In the genomic region with DNA sequence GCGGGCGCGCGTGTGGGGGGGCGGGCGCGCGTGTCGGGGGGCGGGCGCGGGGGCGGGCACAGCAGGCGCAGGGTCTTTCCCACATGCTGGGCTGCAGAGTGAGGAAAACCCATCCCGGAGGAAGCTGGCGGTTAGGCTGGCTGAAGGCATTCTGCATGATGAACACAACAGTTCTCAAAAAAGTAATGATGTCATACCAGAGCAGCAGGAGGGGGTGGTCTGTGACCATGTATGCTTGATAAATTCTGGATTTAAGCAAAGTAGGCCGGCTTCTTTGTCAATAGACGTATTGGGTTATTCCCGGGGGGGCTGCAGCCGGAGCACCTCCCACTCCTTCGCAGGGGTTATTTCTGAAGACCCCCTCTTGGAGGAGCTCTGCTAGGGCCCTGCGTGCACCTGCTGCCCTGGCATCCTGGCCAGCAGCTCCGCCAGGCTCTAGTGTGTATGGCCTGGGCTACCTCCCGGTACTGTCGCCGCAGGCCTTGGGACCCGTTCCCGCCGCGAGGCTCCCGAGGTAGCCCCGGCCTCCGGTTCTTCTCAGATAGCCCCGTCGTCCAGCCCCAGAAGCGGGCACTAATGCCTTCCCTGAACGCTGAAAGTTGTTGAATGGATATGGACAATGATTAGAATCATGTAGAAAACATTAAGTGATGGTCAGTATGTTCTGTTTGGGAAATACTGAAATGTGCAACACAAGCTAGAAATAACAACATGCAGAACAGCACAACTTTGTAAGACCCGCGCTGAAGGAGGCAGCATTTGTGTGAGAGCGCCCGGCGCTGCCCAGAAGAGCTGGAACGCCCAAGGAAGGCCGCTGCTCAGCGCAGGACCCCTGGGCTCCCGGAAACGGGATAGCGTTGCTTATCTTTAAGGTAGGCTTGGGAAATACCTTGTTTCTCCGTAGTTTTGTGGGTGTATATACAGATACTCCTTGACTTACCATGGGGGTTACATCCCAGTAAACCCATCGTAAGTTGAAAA, we compare ENCODE assay signal across 8 cellular contexts.
DNase-seq lines count a peak whose midpoint lies in the region; ATAC-seq and TF ChIP-seq lines count a peak whose summit lies in the region.

No MANE protein-coding gene starts in this region.

- H3K9me3 ChIP-seq in SJSA1 (replicated peaks), result no peaks in the 10 kb centered on the region
- H3K9me3 ChIP-seq in endocrine pancreas (ENCODE audit: control insufficient read depth, low read length), result no peaks in the 10 kb centered on the region
- H3K9me3 ChIP-seq in mesodermal cell (ENCODE audit: control insufficient read depth, low read length), result no peaks in the 10 kb centered on the region
- no peaks in the 10 kb centered on the region for H3K9me3 ChIP-seq in thyroid gland

- 60 to 83% methylated on average over 31 to 47 of the region's 50 CpGs for WGBS in mesodermal cell (ENCODE audit: insufficient coverage in 2 of 2), 2 experiments
- WGBS in thyroid gland, 2 donors, result 38 to 42% methylated on average over 27 to 37 of the region's 50 CpGs

- ATAC-seq in HG02884 (IDR thresholded peaks at IDR 0.05; ENCODE audit: unreplicated experiment), result peak; percentile 29

- H3K36me3 ChIP-seq in SJSA1 (no peaks in the 10 kb centered on the region), endocrine pancreas (ENCODE audit: control insufficient read depth, insufficient read depth, low read length) (no peaks in the 10 kb centered on the region), mesodermal cell (ENCODE audit: control insufficient read depth, insufficient read depth, low read length) (no peaks in the 10 kb centered on the region), thyroid gland (no peaks in the 10 kb centered on the region)

- intact Hi-C loops in thyroid gland (cut with DNase I), result no loop called here

- TF ChIP-seq CTCF in thyroid gland (IDR thresholded peaks at IDR 0.05), result no peak

- H3K27ac ChIP-seq in SJSA1, result no peak overlapping the region
- H3K27ac ChIP-seq in mesodermal cell (ENCODE audit: low read depth, low read length, severe bottlenecking), result no peak overlapping the region
- H3K27ac ChIP-seq in thyroid gland, result peak overlapping the region; percentile 42 to 68 (median 55)

- H3K27me3 ChIP-seq in SJSA1 (replicated peaks) (no peaks in the 10 kb centered on the region), endocrine pancreas (ENCODE audit: control insufficient read depth, insufficient read depth, low read length) (no peaks in the 10 kb centered on the region), thyroid gland (no peaks in the 10 kb centered on the region)

- no peaks in the 10 kb centered on the region for H3K4me1 ChIP-seq in SJSA1 (replicated peaks)
- H3K4me1 ChIP-seq in endocrine pancreas (ENCODE audit: control insufficient read depth, insufficient read depth, low read length), result no peaks in the 10 kb centered on the region
- H3K4me1 ChIP-seq in mesodermal cell (ENCODE audit: control insufficient read depth, insufficient read depth, low read length, poor library complexity, severe bottlenecking), result no peaks in the 10 kb centered on the region
- peaks cover 8 to 16% of the 10 kb centered on the region in 2 donors for H3K4me1 ChIP-seq in thyroid gland

- peak; percentile 75 for DNase-seq in activated CD8-positive, alpha-beta memory T cell treated with anti-CD3 and anti-CD28 coated beads for 24 hours
- DNase-seq in activated CD8-positive, alpha-beta memory T cell treated with anti-CD3 and anti-CD28 coated beads, Interleukin-2, amount 50 U/mL, for 4 hours, result no peak
- DNase-seq in SJSA1 (ENCODE audit: low read depth in 1 of 2, low spot score in 2 of 2) (peak; percentile 8 to 32), thyroid gland (peak in 1 of 2 donors; percentile 6)
- no peak for DNase-seq in activated CD4-positive, alpha-beta T cell treated with anti-CD3 and anti-CD28 coated beads for 1 hour

- peak overlapping the region; percentile 19 for H3K4me3 ChIP-seq in SJSA1
- H3K4me3 ChIP-seq in endocrine pancreas (ENCODE audit: control insufficient read depth, insufficient read depth, low read length), result peak overlapping the region; percentile 35
- peak overlapping the region; percentile 26 for H3K4me3 ChIP-seq in mesodermal cell (ENCODE audit: extremely low read depth, insufficient read depth, low read length, poor library complexity, severe bottlenecking)
- H3K4me3 ChIP-seq in thyroid gland (replicated peaks in 1 of 3), result peak overlapping the region in 2 of 3 donors; percentile 49

- TF ChIP-seq POLR2A in thyroid gland (IDR thresholded peaks at IDR 0.05), result no peak

- peak overlapping the region; percentile 14 for H3K9ac ChIP-seq in endocrine pancreas (ENCODE audit: control insufficient read depth, insufficient read depth, low read length)

Comparison
In these comparisons a context has a peak if more than half of its experiments do, and no peak if none do; other contexts are left out.
1. DNase-seq: peak in activated CD8-positive, alpha-beta memory T cell treated with anti-CD3 and anti-CD28 coated beads for 24 hours (single experiment) and SJSA1 (2 of 2); none in activated CD8-positive, alpha-beta memory T cell treated with anti-CD3 and anti-CD28 coated beads, Interleukin-2, amount 50 U/mL, for 4 hours (single experiment) and activated CD4-positive, alpha-beta T cell treated with anti-CD3 and anti-CD28 coated beads for 1 hour (single experiment).
2. H3K27ac ChIP-seq: peak in thyroid gland (3 of 3); none in SJSA1 (single experiment) and mesodermal cell (single experiment).
3. Peak in every context shown above with its lines, with median percentiles within 50 percentile points of each other: H3K4me3 ChIP-seq.